Comparison of ENCODE assay signal across 9 cellular contexts in genomic region chr19:48926909-48927308, GRCh38.
DNase-seq lines count a peak whose midpoint lies in the region; ATAC-seq and TF ChIP-seq lines count a peak whose summit lies in the region.
"Had no signal": no experiment of that assay in that cellular context is flagged by ENCODE, and none has a peak within 500 bp of the region (broad histone marks: within the 10 kb centered on the region; RNA-seq: fewer than 3 reads in every experiment).

No MANE protein-coding gene starts in this region.

- ATAC-seq in GM18907 (IDR thresholded peaks at IDR 0.05; ENCODE audit: unreplicated experiment), result no peak
- ATAC-seq in GM19035 (IDR thresholded peaks at IDR 0.05; ENCODE audit: unreplicated experiment), result no peak

- H3K4me3 ChIP-seq in foreskin fibroblast (ENCODE audit: low read depth in 1 of 2, low read length in 2 of 2), result no peak overlapping the region
- H3K4me3 ChIP-seq: ovary had no signal

- H3K9me3 Mint-ChIP-seq in activated T-cell treated with anti-CD3 and anti-CD28 coated beads, Interleukin-2, amount 50 U/mL, for 24 hours, result no peaks in the 10 kb centered on the region

- peak; percentile 3 for DNase-seq in activated naive CD4-positive, alpha-beta T cell treated with Interleukin-2 at 50 U/mL for 16 hours
- DNase-seq in activated naive CD4-positive, alpha-beta T cell treated with anti-CD3 and anti-CD28 coated beads, Interleukin-2, amount 50 U/mL, for 16 hours, result no peak
- peak; percentile 41 for DNase-seq in activated T-cell treated with anti-CD3 and anti-CD28 coated beads, Interleukin-2, amount 50 U/mL, for 24 hours
- DNase-seq in foreskin fibroblast (peak; percentile 93 to 96), NCI-H1092 treated with DMSO at 0.1 percent for 48 hours (lab: John Stamatoyannopoulos, UW) (no peak)
- peak; percentile 52 for DNase-seq in stimulated activated CD4-positive, alpha-beta T cell treated with anti-CD3 and anti-CD28 coated beads, Interleukin-15, amount 100 ng/mL, for 24 hours

- H3K36me3 Mint-ChIP-seq in activated T-cell treated with anti-CD3 and anti-CD28 coated beads, Interleukin-2, amount 50 U/mL, for 24 hours (ENCODE audit: low read depth), result peaks cover 14% of the 10 kb centered on the region

- H3K4me3 Mint-ChIP-seq in activated T-cell treated with anti-CD3 and anti-CD28 coated beads, Interleukin-2, amount 50 U/mL, for 24 hours, result peak overlapping the region; percentile 36

- peak overlapping the region; percentile 63 for H3K27ac Mint-ChIP-seq in activated T-cell treated with anti-CD3 and anti-CD28 coated beads, Interleukin-2, amount 50 U/mL, for 24 hours

- no peaks in the 10 kb centered on the region for H3K27me3 Mint-ChIP-seq in activated T-cell treated with anti-CD3 and anti-CD28 coated beads, Interleukin-2, amount 50 U/mL, for 24 hours

- H3K4me1 Mint-ChIP-seq in activated T-cell treated with anti-CD3 and anti-CD28 coated beads, Interleukin-2, amount 50 U/mL, for 24 hours (ENCODE audit: low read depth), result peaks cover 6% of the 10 kb centered on the region

- TF ChIP-seq CTCF in foreskin fibroblast (IDR thresholded peaks at IDR 0.05; ENCODE audit: low read depth, low read length), result no peak

Comparison
In these comparisons a context has a peak if more than half of its experiments do, and no peak if none do; other contexts are left out.
1. DNase-seq: peak in activated naive CD4-positive, alpha-beta T cell treated with Interleukin-2 at 50 U/mL for 16 hours (single experiment), activated T-cell treated with anti-CD3 and anti-CD28 coated beads, Interleukin-2, amount 50 U/mL, for 24 hours (single experiment), foreskin fibroblast (2 of 2) and stimulated activated CD4-positive, alpha-beta T cell treated with anti-CD3 and anti-CD28 coated beads, Interleukin-15, amount 100 ng/mL, for 24 hours (single experiment); none in activated naive CD4-positive, alpha-beta T cell treated with anti-CD3 and anti-CD28 coated beads, Interleukin-2, amount 50 U/mL, for 16 hours (single experiment) and NCI-H1092 treated with DMSO at 0.1 percent for 48 hours (single experiment).